15 cellular contexts compared by ENCODE assay signal in the genomic region with DNA sequence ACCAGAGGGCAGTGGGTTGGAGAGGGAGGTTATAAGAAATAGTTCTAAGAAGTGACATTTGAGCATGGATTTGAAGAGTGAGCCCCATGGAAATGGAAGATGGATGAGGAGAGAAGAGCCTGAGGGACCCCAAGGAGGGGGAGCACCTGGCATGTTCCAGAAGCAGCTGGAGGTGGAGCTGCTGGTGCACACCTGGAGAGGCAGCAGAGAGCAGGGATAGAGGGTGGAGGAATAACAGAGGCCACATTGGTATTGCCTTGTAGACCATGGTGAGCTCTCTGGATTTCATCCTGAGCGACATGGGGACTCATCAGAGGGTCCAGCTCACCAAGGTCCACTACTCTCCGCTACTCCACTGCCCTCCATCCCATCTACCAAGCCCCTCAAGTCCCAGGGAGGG. TPM values are rescaled to one million over a fixed set of nuclear protein-coding genes. Genes with fewer than 3 reads are reported as not detected.
DNase-seq lines count a peak whose midpoint lies in the region; ATAC-seq, FAIRE-seq and TF ChIP-seq lines count a peak whose summit lies in the region.
"Had no signal": no experiment of that assay in that cellular context is flagged by ENCODE, and none has a peak within 500 bp of the region (broad histone marks: within the 10 kb centered on the region; RNA-seq: fewer than 3 reads in every experiment).

No MANE protein-coding gene starts in this region.

- in situ Hi-C loops in GM12878 (cut with MboI) (no loop called here), G401 (cut with HindIII; ENCODE audit: low sequenced_read_pairs) (no loop called here)

- H2AFZ ChIP-seq in GM12878 (ENCODE audit: control insufficient read depth, low read depth, low read length) = no peak overlapping the region
- H2AFZ ChIP-seq: GM23248 had no signal

- DNase-seq in NCI-H146 (lab: John Stamatoyannopoulos, UW) = peak; percentile 36
- DNase-seq in NCI-H146 treated with DMSO at 0.1 percent for 48 hours (lab: John Stamatoyannopoulos, UW; ENCODE audit: unreplicated experiment) = no peak
- no peak for DNase-seq in GM12878 (ENCODE audit: low read depth, low spot score)
- no peak for DNase-seq in ascending aorta (ENCODE audit: low spot score in 2 of 2)
- DNase-seq in GM10266 (ENCODE audit: extremely low spot score) = no peak
- DNase-seq in G401 (ENCODE audit: low spot score) = no peak
- DNase-seq: activated CD8-positive, alpha-beta memory T cell treated with anti-CD3 and anti-CD28 coated beads, Interleukin-2, amount 50 U/mL, for 4 hours; activated naive CD8-positive, alpha-beta T cell treated with anti-CD3 and anti-CD28 coated beads for 36 hours; GM23248; upper lobe of left lung had no signal

- H3K27ac ChIP-seq in GM12878 (ENCODE audit: control insufficient read depth, insufficient read depth) = no peak overlapping the region
- H3K27ac ChIP-seq in liver (ENCODE audit: low read depth in 1 of 2, low read length in 2 of 2) = no peak overlapping the region
- H3K27ac ChIP-seq in ascending aorta = no peak overlapping the region
- H3K27ac ChIP-seq: GM23248, prostate gland, upper lobe of left lung, VCaP had no signal

- no peak for TF ChIP-seq POLR2A in GM12878 (IDR thresholded peaks at IDR 0.05; ENCODE audit: low read depth, low read length)

- H3K4me2 ChIP-seq in GM12878 (ENCODE audit: control insufficient read depth, insufficient read depth) = no peak overlapping the region

- RAD21 ChIA-PET in GM12878 (lab: Charles Lee; ENCODE audit: unreplicated experiment) = interaction anchor here (1.2 to 5.1 kb wide), 6 partner anchors 53 to 191 kb away, joined by 3 to 86 read pairs (median 13); no protein-coding TSS in a partner anchor

- H3K36me3 ChIP-seq in GM12878 (ENCODE audit: control insufficient read depth in 2 of 2, insufficient read depth in 2 of 2, low read length in 1 of 2) = no peaks in the 10 kb centered on the region
- no peaks in the 10 kb centered on the region for H3K36me3 ChIP-seq in liver (ENCODE audit: control insufficient read depth in 4 of 4, insufficient read depth in 3 of 4, low read depth in 1 of 4, low read length in 3 of 4)
- H3K36me3 ChIP-seq in ascending aorta = no peaks in the 10 kb centered on the region
- H3K36me3 ChIP-seq: prostate gland, upper lobe of left lung had no signal

- H4K20me1 ChIP-seq in GM12878 (ENCODE audit: control insufficient read depth, insufficient read depth) = no peaks in the 10 kb centered on the region

- H3K4me3 ChIP-seq in GM12878 (no peak overlapping the region), liver (ENCODE audit: low read depth in 1 of 3, low read length in 3 of 3) (no peak overlapping the region), ascending aorta (no peak overlapping the region)
- H3K4me3 ChIP-seq: GM23248, prostate gland, upper lobe of left lung had no signal

- no peak for FAIRE-seq in GM12878 (lab: Jason Lieb, UNC)
- FAIRE-seq: GM19239 had no signal

- peak; percentile 16; the same call in 1 of the 2 replicates for TF ChIP-seq RAD21 in Ishikawa (IDR thresholded peaks at IDR 0.05; ENCODE audit: low read depth)
- peak; percentile 36 for TF ChIP-seq RAD21 in GM12878 (IDR thresholded peaks at IDR 0.05; ENCODE audit: insufficient read depth, low read depth, low read length)
- peak in 1 of 2 donors; percentile 56 for TF ChIP-seq RAD21 in liver (IDR thresholded peaks at IDR 0.05)

- TF ChIP-seq CTCF in GM12878 (IDR thresholded peaks at IDR 0.05 in 2 of 3, conservative IDR thresholded peaks at IDR 0.05 in 1 of 3; ENCODE audit: control insufficient read depth in 2 of 3, extremely low read depth in 1 of 3, insufficient read depth in 1 of 3, low read depth in 3 of 3, low read length in 3 of 3) (peak; percentile 35 to 49 (median 41)), liver (IDR thresholded peaks at IDR 0.05; ENCODE audit: low read depth, low read length, missing input control) (peak; percentile 28), ascending aorta (IDR thresholded peaks at IDR 0.05) (no peak), GM10266 (IDR thresholded peaks at IDR 0.05; ENCODE audit: control insufficient read depth, insufficient read depth, low read depth, missing control alignments) (no peak)

- CTCF ChIA-PET in GM12878 (lab: Yijun Ruan, JAX) = interaction anchor here (0.7 to 10.0 kb wide), 20 partner anchors 9 to 276 kb away, joined by 3 to 150 read pairs (median 10); partner anchors contain the start of gene KDM8

- H3K9me3 ChIP-seq in GM12878 (replicated peaks; ENCODE audit: control insufficient read depth, insufficient read depth, low read length) (no peaks in the 10 kb centered on the region), liver (ENCODE audit: control insufficient read depth in 4 of 4, low read length in 3 of 4) (peaks cover 0 to 2% (median 0%) of the 10 kb centered on the region in 4 donors), ascending aorta (no peaks in the 10 kb centered on the region)
- H3K9me3 ChIP-seq: prostate gland, upper lobe of left lung had no signal

- no peaks in the 10 kb centered on the region for H3K4me1 ChIP-seq in GM12878 (ENCODE audit: control insufficient read depth, insufficient read depth, low read length)
- H3K4me1 ChIP-seq in liver (ENCODE audit: control insufficient read depth in 4 of 4, insufficient read depth in 4 of 4, low read length in 3 of 4) = peaks cover 0 to 17% (median 9%) of the 10 kb centered on the region in 4 donors
- no peaks in the 10 kb centered on the region for H3K4me1 ChIP-seq in ascending aorta
- H3K4me1 ChIP-seq: prostate gland had no signal

- WGBS in GM12878 (ENCODE audit: insufficient coverage, insufficient replicate concordance, low lambda C conversion rate, missing lambda C conversion rate) = 32% methylated on average over 2 of the region's 2 CpGs
- 91% methylated on average over 2 of the region's 2 CpGs for WGBS in liver

- H3K27me3 ChIP-seq in GM12878 (replicated peaks in 1 of 2; ENCODE audit: control insufficient read depth in 2 of 2, insufficient read depth in 2 of 2, low read length in 1 of 2) (no peaks in the 10 kb centered on the region; a peak in 1 of 4 replicates), liver (ENCODE audit: control insufficient read depth in 4 of 4, insufficient read depth in 4 of 4, low read length in 3 of 4) (no peaks in the 10 kb centered on the region), ascending aorta (no peaks in the 10 kb centered on the region)
- H3K27me3 ChIP-seq: upper lobe of left lung had no signal

- peak; percentile 63 for ATAC-seq in GM12878

- POLR2A ChIA-PET in GM12878 (lab: Charles Lee) = interaction anchor here (1.1 to 1.5 kb wide), 2 partner anchors 19 to 23 kb away, joined by 5 to 6 read pairs; partner anchors contain the start of gene KDM8

- TF ChIP-seq EP300 in Ishikawa (IDR thresholded peaks at IDR 0.05; ENCODE audit: borderline replicate concordance) = no peak
- no peak for TF ChIP-seq EP300 in GM12878 (IDR thresholded peaks at IDR 0.05; ENCODE audit: borderline replicate concordance in 1 of 2, control insufficient read depth in 1 of 2, low read depth in 2 of 2, low read length in 2 of 2)

- SMC1A ChIA-PET in GM12878 (lab: Charles Lee; ENCODE audit: uncharacterized antibody, unreplicated experiment) = interaction anchor here (0.7 to 6.4 kb wide), 9 partner anchors 26 to 220 kb away, joined by 3 to 76 read pairs (median 5); no protein-coding TSS in a partner anchor

- BruUV-seq in GM12878 (replicated peaks; lab: Mats Ljungman, UMichigan) = no TSS peak

- H3K79me2 ChIP-seq in GM12878 (ENCODE audit: control insufficient read depth, insufficient read depth, low read length) = no peaks in the 10 kb centered on the region

- intact Hi-C loops in GM12878 (cut with micrococcal nuclease; ENCODE audit: unreplicated experiment) = no loop called here
- intact Hi-C loops in ascending aorta (cut with DNase I) = no loop called here

- H3K9ac ChIP-seq in GM12878 (ENCODE audit: control insufficient read depth, insufficient read depth, low read length) = no peak overlapping the region
- no peak overlapping the region for H3K9ac ChIP-seq in liver (ENCODE audit: low read depth in 1 of 2, low read length in 2 of 2)
- H3K9ac ChIP-seq: GM23248 had no signal

TF ChIP-seq in Ishikawa, 13 proteins besides CTCF, POLR2A, EP300 and RAD21 (continues in another document):
- no peak for TF ChIP-seq YY1 (IDR thresholded peaks at IDR 0.05; ENCODE audit: low read depth)
- TF ChIP-seq TAF1 (IDR thresholded peaks at IDR 0.05; ENCODE audit: low read depth) = no peak
- no peak for TF ChIP-seq EGR1 (IDR thresholded peaks at IDR 0.05)
- TF ChIP-seq CEBPB (IDR thresholded peaks at IDR 0.05) = no peak

TF ChIP-seq in liver, 16 proteins besides CTCF, POLR2A, EP300 and RAD21 (continues in another document):
- no peak for TF ChIP-seq HNF4G (IDR thresholded peaks at IDR 0.05)

RNA-seq across cellular contexts. Expression of gene KDM8, which starts 22.3 kb away (rescaled TPM):
- total RNA-seq in GM12878 (2013; cell fraction: nucleolus; rRNA removed) = 25.2 and 27.7 TPM in 2 replicates
- total RNA-seq in GM12878 (2014; rRNA removed) = 6.9 and 8.9 TPM in 2 replicates
- total RNA-seq in GM12878 (2014; rRNA removed; fragmentation: Illumina TruSeq; extraction: Trizol) = 4.1 and 4.2 TPM in 2 replicates
- total RNA-seq in GM12878 (2021) = 6.6 and 7.8 TPM in 2 replicates
- 1.5 TPM for polyA plus RNA-seq in GM12878 (2011; ENCODE audit: low read depth)
- 2.8 and 6.1 TPM in 2 replicates for polyA plus RNA-seq in GM12878 (2011; rRNA removed)
- polyA plus RNA-seq in GM12878 (2011; cell fraction: cytosol; rRNA removed) = 6.8 and 14.6 TPM in 2 replicates
- polyA plus RNA-seq in GM12878 (2011; cell fraction: nucleus; rRNA removed) = 12.3 and 14.7 TPM in 2 replicates
- 2.6 TPM in 2 replicates for polyA plus RNA-seq in GM12878 (2012)
- 3.9 and 4.1 TPM in 2 replicates for polyA plus RNA-seq in GM12878 (2014; fragmentation: Illumina TruSeq; extraction: Trizol)
- polyA plus RNA-seq in GM12878 (2014; fragmentation: Nextera tagmentation; extraction: Ambion mirVana) = 1 to 10 TPM in 1 of 2 experiments, under 1 TPM in 1; 0.79 to 1.3 TPM
- polyA plus RNA-seq in GM12878 (2014; rRNA removed) = 5.5 and 7.3 TPM in 2 replicates
- 1 to 10 TPM; 8.0 to 8.7 TPM for polyA plus RNA-seq in GM12878 (2016; fragmentation: Nextera tagmentation; extraction: Ambion mirVana)
- 5.4 and 15.9 TPM in 2 replicates for polyA minus RNA-seq in GM12878 (2011; rRNA and poly(A)+ RNA removed)
- polyA minus RNA-seq in GM12878 (2011; cell fraction: cytosol; rRNA and poly(A)+ RNA removed) = 2.1 and 2.9 TPM in 2 replicates
- polyA minus RNA-seq in GM12878 (2011; cell fraction: nucleus; rRNA and poly(A)+ RNA removed) = 6.6 and 10.4 TPM in 2 replicates
- 100 to 1,000 TPM in 1 of 2 donors, 1 to 10 TPM in 1; 4.6 to 198 TPM for total RNA-seq in liver
- 10 to 100 TPM; 96.7 to 98.7 TPM for polyA plus RNA-seq in liver
- total RNA-seq in ascending aorta = 55.5 TPM
- 7.4 and 11.5 TPM in 2 replicates for total RNA-seq in G401 (2014; rRNA removed; shearing (Covaris generic))

Comparison
In these comparisons a context has a peak if more than half of its experiments do, and no peak if none do; other contexts are left out.
1. CTCF ChIP-seq: peak in GM12878 (3 of 3) and liver (single experiment); none in ascending aorta (0 of 3) and GM10266 (single experiment).